Comparison of ENCODE assay signal across 14 cellular contexts in genomic region chr6:431504-431903, GRCh38. TPM values are rescaled to one million over a fixed set of nuclear protein-coding genes. Genes with fewer than 3 reads are reported as not detected.
A peak's percentile ranks its signal among the peaks of the same experiment; 100 is the strongest.
DNase-seq lines count a peak whose midpoint lies in the region; ATAC-seq and TF ChIP-seq lines count a peak whose summit lies in the region.
"Had no signal": no experiment of that assay in that cellular context is flagged by ENCODE, and none has a peak within 500 bp of the region (broad histone marks: within the 10 kb centered on the region; RNA-seq: fewer than 3 reads in every experiment).

No MANE protein-coding gene starts in this region.

- no peaks in the 10 kb centered on the region for H3K27me3 ChIP-seq in HCT116 (ENCODE audit: insufficient read depth, low read length)
- no peaks in the 10 kb centered on the region for H3K27me3 ChIP-seq in endodermal cell (ENCODE audit: control insufficient read depth, insufficient read depth, low read length, poor library complexity, severe bottlenecking)
- H3K27me3 ChIP-seq in lower lobe of right lung (ENCODE audit: low read depth): no peaks in the 10 kb centered on the region

- H4K20me1 ChIP-seq in HCT116 (ENCODE audit: insufficient read depth): no peaks in the 10 kb centered on the region

- H3K36me3 ChIP-seq in HCT116 (ENCODE audit: control insufficient read depth in 1 of 2, insufficient read depth in 2 of 2, low read length in 2 of 2) (no peaks in the 10 kb centered on the region), endodermal cell (ENCODE audit: control insufficient read depth, insufficient read depth, low read length) (no peaks in the 10 kb centered on the region), lower lobe of right lung (no peaks in the 10 kb centered on the region)

- no peak overlapping the region for H2AFZ ChIP-seq in HCT116 (ENCODE audit: low read depth, low read length, poor library complexity, severe bottlenecking)

- H3K4me3 Mint-ChIP-seq in activated CD4-positive, alpha-beta memory T cell treated with anti-CD3 and anti-CD28 coated beads, Interleukin-2, amount 10 ng/mL, durations not matched to agents 7 days and 5 days: no peak overlapping the region
- H3K4me3 Mint-ChIP-seq in stimulated activated naive CD8-positive, alpha-beta T cell treated with anti-CD3 and anti-CD28 coated beads, Interleukin-15, amount 100 ng/mL, for 72 hours: peak overlapping the region; percentile 64 to 65
- H3K4me3 Mint-ChIP-seq in endodermal cell: no peak overlapping the region

- H3K9me3 Mint-ChIP-seq in activated CD4-positive, alpha-beta memory T cell treated with anti-CD3 and anti-CD28 coated beads, Interleukin-2, amount 10 ng/mL, durations not matched to agents 7 days and 5 days: no peaks in the 10 kb centered on the region
- H3K9me3 Mint-ChIP-seq in stimulated activated naive CD8-positive, alpha-beta T cell treated with anti-CD3 and anti-CD28 coated beads, Interleukin-15, amount 100 ng/mL, for 72 hours: no peaks in the 10 kb centered on the region
- H3K9me3 Mint-ChIP-seq in endodermal cell: peaks cover 15% of the 10 kb centered on the region

- no peak for TF ChIP-seq RAD21 in HCT116 (IDR thresholded peaks at IDR 0.05; ENCODE audit: low read depth)

- no TSS peak for BruUV-seq in HCT116 (replicated peaks; lab: Mats Ljungman, UMichigan)

- H3K79me2 ChIP-seq in HCT116 (ENCODE audit: insufficient read depth, low read length): no peaks in the 10 kb centered on the region

- H3K9me3 ChIP-seq in HCT116 (ENCODE audit: control insufficient read depth in 1 of 2, insufficient read depth in 1 of 2, low read depth in 1 of 2, low read length in 2 of 2): no peaks in the 10 kb centered on the region
- no peaks in the 10 kb centered on the region for H3K9me3 ChIP-seq in endodermal cell (ENCODE audit: control insufficient read depth, low read length)
- H3K9me3 ChIP-seq in lower lobe of right lung: no peaks in the 10 kb centered on the region
- H3K9me3 ChIP-seq: Caco-2 had no signal

- H3K4me1 ChIP-seq in HCT116 (ENCODE audit: control insufficient read depth in 1 of 2, insufficient read depth in 2 of 2, low read length in 2 of 2): peaks cover 5 to 31% of the 10 kb centered on the region in 2 experiments
- no peaks in the 10 kb centered on the region for H3K4me1 ChIP-seq in endodermal cell (ENCODE audit: control insufficient read depth, insufficient read depth, low read length)
- no peaks in the 10 kb centered on the region for H3K4me1 ChIP-seq in lower lobe of right lung
- H3K4me1 ChIP-seq: Caco-2 had no signal

- H3K9me2 ChIP-seq in HCT116 (ENCODE audit: insufficient read depth): no peaks in the 10 kb centered on the region

- H3K27ac ChIP-seq in HCT116 (ENCODE audit: low read depth, low read length): no peak overlapping the region
- H3K27ac ChIP-seq in endodermal cell (ENCODE audit: low read depth, low read length): no peak overlapping the region
- no peak overlapping the region for H3K27ac ChIP-seq in lower lobe of right lung

- H3K4me1 Mint-ChIP-seq in activated CD4-positive, alpha-beta memory T cell treated with anti-CD3 and anti-CD28 coated beads, Interleukin-2, amount 10 ng/mL, durations not matched to agents 7 days and 5 days: peaks cover 75% of the 10 kb centered on the region
- H3K4me1 Mint-ChIP-seq in stimulated activated naive CD8-positive, alpha-beta T cell treated with anti-CD3 and anti-CD28 coated beads, Interleukin-15, amount 100 ng/mL, for 72 hours: peaks cover 88% of the 10 kb centered on the region
- no peaks in the 10 kb centered on the region for H3K4me1 Mint-ChIP-seq in endodermal cell

- POLR2A ChIA-PET in HCT116 (lab: Charles Lee): no interaction called here
- POLR2A ChIA-PET in activated CD4-positive, alpha-beta memory T cell treated with anti-CD3 and anti-CD28 coated beads, Interleukin-2, amount 10 ng/mL, durations not matched to agents 7 days and 5 days (lab: Charles Lee): interaction anchor here (0.7 to 2.6 kb wide), 19 partner anchors 9 to 277 kb away, joined by 3 to 33 read pairs (median 5); no protein-coding TSS in a partner anchor

- H3K4me2 ChIP-seq in HCT116 (ENCODE audit: low read length): peak overlapping the region; percentile 12; the same call in 1 of the 2 replicates

- ATAC-seq in HCT116 (no peak), HG03565 (IDR thresholded peaks at IDR 0.05; ENCODE audit: unreplicated experiment) (no peak), lower lobe of right lung (no peak)
- ATAC-seq in stimulated activated naive CD8-positive, alpha-beta T cell treated with anti-CD3 and anti-CD28 coated beads, Interleukin-15, amount 100 ng/mL, for 72 hours: peak; percentile 65

- intact Hi-C loops in HCT116 (cut with micrococcal nuclease): no loop called here
- intact Hi-C loops in lower lobe of right lung (cut with DNase I): no loop called here

- H3K9ac ChIP-seq in HCT116 (ENCODE audit: low read length) (no peak overlapping the region), endodermal cell (ENCODE audit: extremely low read depth, low read length, poor library complexity, severe bottlenecking) (no peak overlapping the region)

- WGBS in endodermal cell (ENCODE audit: insufficient coverage in 1 of 2, insufficient read length in 1 of 2), 2 experiments: 90 to 91% methylated on average over 8 to 10 of the region's 10 CpGs

- peaks cover 3% of the 10 kb centered on the region for H3K36me3 Mint-ChIP-seq in activated CD4-positive, alpha-beta memory T cell treated with anti-CD3 and anti-CD28 coated beads, Interleukin-2, amount 10 ng/mL, durations not matched to agents 7 days and 5 days (ENCODE audit: low read depth)
- H3K36me3 Mint-ChIP-seq in endodermal cell (ENCODE audit: low read depth): no peaks in the 10 kb centered on the region

- DNase-seq in stimulated activated CD4-positive, alpha-beta T cell treated with anti-CD3 and anti-CD28 coated beads, Interleukin-15, amount 100 ng/mL, for 24 hours: peak; percentile 45
- DNase-seq in stimulated activated CD4-positive, alpha-beta T cell treated with anti-CD3 and anti-CD28 coated beads, Interleukin-1b, Interleukin-23, amount 100 ng/mL, for 48 hours: no peak
- DNase-seq in HCT116 (ENCODE audit: low read depth, low spot score) (no peak), endodermal cell (no peak), lower lobe of right lung (no peak)
- no peak for DNase-seq in activated CD4-positive, alpha-beta memory T cell treated with anti-CD3 and anti-CD28 coated beads, Interleukin-2, amount 10 ng/mL, durations not matched to agents 7 days and 5 days
- DNase-seq in stimulated activated naive CD8-positive, alpha-beta T cell treated with anti-CD3 and anti-CD28 coated beads, Interleukin-15, amount 100 ng/mL, for 72 hours: peak in 1 of 2 donors; percentile 62
- DNase-seq: aorta, Caco-2, cortex of kidney, GDM1, NCI-H82, T-helper 9 cell had no signal

- no peaks in the 10 kb centered on the region for H3K27me3 Mint-ChIP-seq in activated CD4-positive, alpha-beta memory T cell treated with anti-CD3 and anti-CD28 coated beads, Interleukin-2, amount 10 ng/mL, durations not matched to agents 7 days and 5 days
- no peaks in the 10 kb centered on the region for H3K27me3 Mint-ChIP-seq in stimulated activated naive CD8-positive, alpha-beta T cell treated with anti-CD3 and anti-CD28 coated beads, Interleukin-15, amount 100 ng/mL, for 72 hours
- peaks cover 3% of the 10 kb centered on the region for H3K27me3 Mint-ChIP-seq in endodermal cell (ENCODE audit: insufficient read depth)

- TF ChIP-seq POLR2A in HCT116 (IDR thresholded peaks at IDR 0.05; ENCODE audit: borderline replicate concordance, extremely low read depth, insufficient read depth, insufficient read length): no peak

- H3K27ac Mint-ChIP-seq in activated CD4-positive, alpha-beta memory T cell treated with anti-CD3 and anti-CD28 coated beads, Interleukin-2, amount 10 ng/mL, durations not matched to agents 7 days and 5 days: peak overlapping the region; percentile 2
- peak overlapping the region in 1 of 2 donors; percentile 70 for H3K27ac Mint-ChIP-seq in stimulated activated naive CD8-positive, alpha-beta T cell treated with anti-CD3 and anti-CD28 coated beads, Interleukin-15, amount 100 ng/mL, for 72 hours
- H3K27ac Mint-ChIP-seq in endodermal cell: no peak overlapping the region

- TF ChIP-seq CTCF in HCT116 (IDR thresholded peaks at IDR 0.05 in 2 of 3, conservative IDR thresholded peaks at IDR 0.05 in 1 of 3; ENCODE audit: borderline replicate concordance in 1 of 3, insufficient read depth in 1 of 3, low read depth in 2 of 3, low read length in 2 of 3) (no peak), endodermal cell (conservative IDR thresholded peaks at IDR 0.05) (no peak), lower lobe of right lung (IDR thresholded peaks at IDR 0.05) (no peak)

- no peak overlapping the region for H3K4me3 ChIP-seq in HCT116 (replicated peaks in 1 of 2; ENCODE audit: low read depth in 1 of 2, low read length in 2 of 2)
- H3K4me3 ChIP-seq in endodermal cell (ENCODE audit: low read length): no peak overlapping the region
- no peak overlapping the region for H3K4me3 ChIP-seq in lower lobe of right lung

- CTCF ChIA-PET in HCT116 (lab: Charles Lee): no interaction called here
- CTCF ChIA-PET in activated CD4-positive, alpha-beta memory T cell treated with anti-CD3 and anti-CD28 coated beads, Interleukin-2, amount 10 ng/mL, durations not matched to agents 7 days and 5 days (lab: Charles Lee): interaction anchor here (0.8 to 1.5 kb wide), 9 partner anchors 14 to 1093 kb away, joined by 3 to 12 read pairs (median 4); no protein-coding TSS in a partner anchor

- RAD21 ChIA-PET in HCT116 (lab: Charles Lee; ENCODE audit: low non-redundant PET in 1 of 2, low total read pairs in 2 of 2, uncharacterized antibody in 2 of 2, unreplicated experiment in 2 of 2): no interaction called here

TF ChIP-seq in HCT116, 20 proteins besides CTCF, POLR2A, EP300 and RAD21 (continues in another document):
- no peak for TF ChIP-seq ZBTB33 (IDR thresholded peaks at IDR 0.05; ENCODE audit: extremely low read depth, insufficient replicate concordance, low read length)

RNA-seq across cellular contexts. Expression of gene IRF4, which starts 40.0 kb away (rescaled TPM):
- total RNA-seq in HCT116 (2021; ENCODE audit: unreplicated experiment): 1.2 TPM
- 0.01 and 0.04 TPM in 2 replicates for polyA plus RNA-seq in HCT116 (2012)
- 100 to 1,000 TPM; 171 to 178 TPM for total RNA-seq in activated CD4-positive, alpha-beta memory T cell treated with anti-CD3 and anti-CD28 coated beads, Interleukin-2, amount 10 ng/mL, durations not matched to agents 7 days and 5 days
- total RNA-seq in endodermal cell: not detected
- polyA plus RNA-seq in endodermal cell (2013, experiment 1 of 2): 0.32 TPM
- 0.79 TPM for polyA plus RNA-seq in endodermal cell (2013, experiment 2 of 2)
- 6.0 TPM for total RNA-seq in lower lobe of right lung
- total RNA-seq: Caco-2 had no signal

Comparison
In these comparisons a context has a peak if more than half of its experiments do, and no peak if none do; other contexts are left out.
1. H3K4me3 Mint-ChIP-seq: peak in stimulated activated naive CD8-positive, alpha-beta T cell treated with anti-CD3 and anti-CD28 coated beads, Interleukin-15, amount 100 ng/mL, for 72 hours (2 of 2); none in activated CD4-positive, alpha-beta memory T cell treated with anti-CD3 and anti-CD28 coated beads, Interleukin-2, amount 10 ng/mL, durations not matched to agents 7 days and 5 days (single experiment) and endodermal cell (single experiment).
2. RNA of gene IRF4, which starts 40.0 kb away (total RNA-seq): 171 to 178 TPM in activated CD4-positive, alpha-beta memory T cell treated with anti-CD3 and anti-CD28 coated beads, Interleukin-2, amount 10 ng/mL, durations not matched to agents 7 days and 5 days; 6.0 TPM in lower lobe of right lung (single experiment), 1.2 TPM in HCT116 (single experiment) and not detected in endodermal cell; every median in the first group is over 10 times any median in the second.